1 cellular context compared by ENCODE assay signal in genomic region chr19:1093330-1093729, GRCh38.
TF ChIP-seq lines count a peak whose summit lies in the region.

No MANE protein-coding gene starts in this region.

TF ChIP-seq in GM12878, 131 proteins besides CTCF, POLR2A, EP300 and RAD21:
- TF ChIP-seq LARP7 (IDR thresholded peaks at IDR 0.05) (no peak), SREBF2 (IDR thresholded peaks at IDR 0.05; ENCODE audit: low read length) (no peak), ZNF592 (IDR thresholded peaks at IDR 0.05) (no peak), BRCA1 (IDR thresholded peaks at IDR 0.05; ENCODE audit: low read depth, low read length) (no peak), RELA (IDR thresholded peaks at IDR 0.05; ENCODE audit: borderline replicate concordance, partially characterized antibody) (no peak), ZBTB40 (IDR thresholded peaks at IDR 0.05; ENCODE audit: borderline replicate concordance) (no peak), ATF2 (IDR thresholded peaks at IDR 0.05; ENCODE audit: low read length) (no peak), ESRRA (IDR thresholded peaks at IDR 0.05; ENCODE audit: low read length) (no peak)
